Comparison of ENCODE assay signal across 24 cellular contexts in the genomic region with DNA sequence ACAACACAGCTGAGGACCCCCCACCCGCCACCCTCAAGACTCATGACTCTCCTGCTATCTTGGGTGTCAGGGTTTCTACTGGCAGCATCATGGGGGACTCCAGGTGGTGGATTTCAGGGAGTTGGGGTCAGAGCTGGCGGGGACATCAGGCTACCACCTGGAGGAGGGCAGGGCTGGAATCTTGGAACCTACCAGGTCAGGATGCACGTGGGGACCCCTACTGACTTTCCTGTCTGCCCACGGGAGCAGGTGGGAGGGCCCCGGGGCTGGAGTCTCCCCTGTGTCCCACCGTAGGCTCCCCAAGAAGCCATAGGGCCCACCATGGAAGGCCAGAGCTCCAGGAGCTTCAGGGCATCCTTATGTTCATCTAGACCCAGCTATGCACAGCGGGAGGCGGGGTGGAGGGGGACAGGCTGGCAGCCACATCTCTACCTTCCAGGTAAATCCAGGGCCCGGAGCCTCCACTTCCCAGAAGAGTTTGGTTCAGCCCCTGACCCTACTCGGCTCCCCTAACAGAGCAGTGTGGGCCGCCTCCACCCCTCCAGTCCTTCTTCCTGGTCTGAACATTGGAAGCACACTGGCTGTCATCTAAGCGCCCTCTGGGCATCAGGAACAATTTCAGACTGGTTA. TPM values are rescaled to one million over a fixed set of nuclear protein-coding genes. Genes with fewer than 3 reads are reported as not detected.
DNase-seq lines count a peak whose midpoint lies in the region; ATAC-seq, FAIRE-seq and TF ChIP-seq lines count a peak whose summit lies in the region.
"Had no signal": no experiment of that assay in that cellular context is flagged by ENCODE, and none has a peak within 500 bp of the region (broad histone marks: within the 10 kb centered on the region; RNA-seq: fewer than 3 reads in every experiment).

No MANE protein-coding gene starts in this region.

- no peaks in the 10 kb centered on the region for H3K36me3 ChIP-seq in Peyer's patch
- H3K36me3 ChIP-seq: ovary, stomach, WERI-Rb-1 had no signal

- H3K27me3 ChIP-seq in Peyer's patch: no peaks in the 10 kb centered on the region
- H3K27me3 ChIP-seq: ovary had no signal

- no peak for ATAC-seq in GM18870 (IDR thresholded peaks at IDR 0.05; ENCODE audit: unreplicated experiment)

- TF ChIP-seq CTCF in Peyer's patch (IDR thresholded peaks at IDR 0.05): no peak

- FAIRE-seq in GM12892 (lab: Jason Lieb, UNC): peak; percentile 77
- FAIRE-seq: G401.6, H1 had no signal

- DNase-seq in GM12892 (ENCODE audit: insufficient read length): no peak
- DNase-seq in Peyer's patch: peak in 1 of 3 donors; percentile 38
- peak; percentile 3 for DNase-seq in iPS-NIHi7 (ENCODE audit: extremely low spot score)
- DNase-seq in activated CD4-positive, alpha-beta T cell treated with anti-CD3 and anti-CD28 coated beads, Interleukin-2, amount 50 U/mL, for 1 hour: no peak
- no peak for DNase-seq in epidermal melanocyte (ENCODE audit: insufficient read length, low spot score)
- DNase-seq in posterior vena cava (ENCODE audit: low spot score): no peak
- DNase-seq: activated naive CD8-positive, alpha-beta T cell treated with anti-CD3 and anti-CD28 coated beads for 36 hours; cerebellar nuclear complex; effector CD8-positive, alpha-beta T cell; foreskin fibroblast; NCI-H146; NCI-H2171; NCI-H524 treated with DMSO at 0.1 percent for 48 hours; nephron progenitor cell; Right ventricle myocardium superior; stomach; T-helper 9 cell; WERI-Rb-1 had no signal

- intact Hi-C loops in posterior vena cava (cut with DNase I): no loop called here

- H3K4me3 ChIP-seq in Peyer's patch: no peak overlapping the region
- H3K4me3 ChIP-seq: ovary, stomach had no signal

- no peak for TF ChIP-seq POLR2A in GM12892 (IDR thresholded peaks at IDR 0.05; ENCODE audit: low read depth, low read length)
- no peak for TF ChIP-seq POLR2A in Peyer's patch (IDR thresholded peaks at IDR 0.05)

- H3K27ac ChIP-seq in Peyer's patch (peak overlapping the region; percentile 48 to 76 (median 55)), temporal lobe (ENCODE audit: low read depth, low read length) (peak overlapping the region; percentile 8)
- H3K27ac ChIP-seq: KMS-11, ovary, WERI-Rb-1 had no signal

- peaks cover 0 to 25% (median 16%) of the 10 kb centered on the region in 4 donors for H3K4me1 ChIP-seq in Peyer's patch

- H3K9me3 ChIP-seq in Peyer's patch: no peaks in the 10 kb centered on the region
- H3K9me3 ChIP-seq: ovary, stomach had no signal

RNA-seq across cellular contexts. Expression of gene SLC37A2, which starts 10.0 kb away (rescaled TPM):
- polyA plus RNA-seq in GM12892 (2012; ENCODE audit: missing spikeins): 1.4 TPM
- total RNA-seq in Peyer's patch (1 to 10 TPM in 3 of 4 donors, under 1 TPM in 1; 0.88 to 6.6 (median 2.6) TPM), temporal lobe (1.2 TPM), posterior vena cava (10 to 100 TPM in 1 of 2 donors, 1 to 10 TPM in 1; 6.6 to 10.5 TPM)

RNA-seq across cellular contexts. Expression of gene TMEM218, which starts 38.4 kb away (rescaled TPM):
- 24.7 TPM for polyA plus RNA-seq in GM12892 (2012; ENCODE audit: missing spikeins)
- total RNA-seq in Peyer's patch (10 to 100 TPM; 11.4 to 19.2 (median 15.4) TPM), temporal lobe (19.9 TPM), posterior vena cava (10 to 100 TPM; 12.5 to 15.7 TPM)
